9 cellular contexts compared by ENCODE assay signal in genomic region chr1:15038232-15039016, GRCh38.
A peak's percentile ranks its signal among the peaks of the same experiment; 100 is the strongest.
DNase-seq lines count a peak whose midpoint lies in the region; ATAC-seq and TF ChIP-seq lines count a peak whose summit lies in the region.
"Had no signal": no experiment of that assay in that cellular context is flagged by ENCODE, and none has a peak within 500 bp of the region (broad histone marks: within the 10 kb centered on the region; RNA-seq: fewer than 3 reads in every experiment).

No MANE protein-coding gene starts in this region.

- no peaks in the 10 kb centered on the region for H3K9me3 ChIP-seq in vagina

- H3K36me3 ChIP-seq in GM06990 (ENCODE audit: control insufficient read depth, insufficient read depth, low read length), result no peaks in the 10 kb centered on the region
- peaks cover 0 to 5% of the 10 kb centered on the region in 2 donors for H3K36me3 ChIP-seq in vagina

- H3K27me3 ChIP-seq in GM06990 (replicated peaks; ENCODE audit: control insufficient read depth, insufficient read depth, low read length) (no peaks in the 10 kb centered on the region), vagina (no peaks in the 10 kb centered on the region)

- H3K27ac ChIP-seq in vagina, result no peak overlapping the region

- TF ChIP-seq POLR2A in erythroblast (IDR thresholded peaks at IDR 0.05; ENCODE audit: low read length) (no peak), vagina (IDR thresholded peaks at IDR 0.05) (no peak)

- H3K4me3 ChIP-seq in GM06990 (replicated peaks; ENCODE audit: low read depth, low read length), result no peak overlapping the region
- H3K4me3 ChIP-seq in vagina, result no peak overlapping the region

- no peaks in the 10 kb centered on the region for H3K4me1 ChIP-seq in vagina

- no peak for ATAC-seq in HG02981 (IDR thresholded peaks at IDR 0.05; ENCODE audit: unreplicated experiment)
- no peak for ATAC-seq in GM21825 (IDR thresholded peaks at IDR 0.05; ENCODE audit: unreplicated experiment)

- TF ChIP-seq CTCF in GM06990 (IDR thresholded peaks at IDR 0.05; ENCODE audit: insufficient read depth, low read length, poor library complexity, severe bottlenecking) (peak; percentile 36), vagina (IDR thresholded peaks at IDR 0.05) (no peak)

- DNase-seq in A172 (ENCODE audit: low spot score), result peak; percentile 51
- DNase-seq in GM06990 (ENCODE audit: extremely low read depth, insufficient read length), result no peak
- DNase-seq in NCI-H460 (ENCODE audit: extremely low read depth, low read depth), result peak; percentile 15
- peak; percentile 50 to 67 for DNase-seq in erythroblast (lab: John Stamatoyannopoulos, UW)
- DNase-seq in hippocampal formation (lab: John Stamatoyannopoulos, UW), result no peak
- DNase-seq in vagina (ENCODE audit: extremely low spot score in 2 of 2), result no peak
- DNase-seq: T-helper 9 cell had no signal

- intact Hi-C loops in vagina (cut with DNase I), result no loop called here

Comparison
In these comparisons a context has a peak if more than half of its experiments do, and no peak if none do; other contexts are left out.
1. DNase-seq: peak in A172 (single experiment), NCI-H460 (single experiment) and erythroblast (2 of 2); none in GM06990 (single experiment), hippocampal formation (0 of 2) and vagina (0 of 2).